ENCODE assay signal across 8 cellular contexts in genomic region chr1:107963601-107964396, GRCh38. TPM values are rescaled to one million over a fixed set of nuclear protein-coding genes. Genes with fewer than 3 reads are reported as not detected.
A peak's percentile ranks its signal among the peaks of the same experiment; 100 is the strongest.
DNase-seq lines count a peak whose midpoint lies in the region; ATAC-seq and TF ChIP-seq lines count a peak whose summit lies in the region.

No MANE protein-coding gene starts in this region.

- DNase-seq in NCI-H524 (lab: John Stamatoyannopoulos, UW) (peak; percentile 27 to 48), NCI-H524 treated with DMSO at 0.1 percent for 48 hours (lab: John Stamatoyannopoulos, UW) (no peak), SJCRH30 (peak; percentile 54 to 70), astrocyte of the spinal cord (ENCODE audit: low read depth, low spot score) (peak; percentile 13), iPS-NIHi11 (ENCODE audit: low spot score) (peak; percentile 22), putamen (ENCODE audit: low spot score) (no peak)
- peak; percentile 36 to 40 for DNase-seq in stimulated activated CD4-positive, alpha-beta T cell treated with anti-CD3 and anti-CD28 coated beads, Interleukin-12 subunit alpha, Interleukin-12 subunit beta, amount 100 ng/mL, for 24 hours (ENCODE audit: low read depth in 2 of 2)

- in situ Hi-C loops in astrocyte of the spinal cord (cut with HindIII; ENCODE audit: low sequenced_read_pairs) = no loop called here

- H3K4me3 ChIP-seq in SJCRH30 = peak overlapping the region; percentile 72
- H3K4me3 ChIP-seq in astrocyte of the spinal cord (ENCODE audit: low read depth, low read length) = peak overlapping the region; percentile 34

- peak overlapping the region; percentile 56 for H3K27ac ChIP-seq in SJCRH30

- peaks cover 7% of the 10 kb centered on the region; the same call in 1 of the 2 replicates for H3K4me1 ChIP-seq in SJCRH30

- H3K9me3 ChIP-seq in SJCRH30 (replicated peaks) = no peaks in the 10 kb centered on the region

- no peaks in the 10 kb centered on the region for H3K36me3 ChIP-seq in SJCRH30

- peak; percentile 75 for ATAC-seq in HG03039 (IDR thresholded peaks at IDR 0.05; ENCODE audit: unreplicated experiment)

- TF ChIP-seq CTCF in astrocyte of the spinal cord (IDR thresholded peaks at IDR 0.05; ENCODE audit: low read depth, low read length) = no peak

- H3K27me3 ChIP-seq in SJCRH30 = no peaks in the 10 kb centered on the region

RNA-seq across cellular contexts. Expression of gene VAV3, which starts 1.2 kb away (rescaled TPM):
- 26.7 and 35.5 TPM in 2 replicates for total RNA-seq in SJCRH30 (2014; rRNA removed; shearing (Covaris generic))

Comparison
In these comparisons a context has a peak if more than half of its experiments do, and no peak if none do; other contexts are left out.
1. DNase-seq: peak in NCI-H524 (2 of 2), SJCRH30 (2 of 2), astrocyte of the spinal cord (single experiment), iPS-NIHi11 (single experiment) and stimulated activated CD4-positive, alpha-beta T cell treated with anti-CD3 and anti-CD28 coated beads, Interleukin-12 subunit alpha, Interleukin-12 subunit beta, amount 100 ng/mL, for 24 hours (2 of 2); none in NCI-H524 treated with DMSO at 0.1 percent for 48 hours (single experiment) and putamen (single experiment).